Comparison of ENCODE assay signal across 16 cellular contexts in genomic region chr17:48484256-48484655, GRCh38. TPM values are rescaled to one million over a fixed set of nuclear protein-coding genes. Genes with fewer than 3 reads are reported as not detected.
DNase-seq lines count a peak whose midpoint lies in the region; FAIRE-seq and TF ChIP-seq lines count a peak whose summit lies in the region.
"Had no signal": no experiment of that assay in that cellular context is flagged by ENCODE, and none has a peak within 500 bp of the region (broad histone marks: within the 10 kb centered on the region; RNA-seq: fewer than 3 reads in every experiment).

No MANE protein-coding gene starts in this region.

- in situ Hi-C loops in astrocyte of the spinal cord (cut with HindIII; ENCODE audit: low sequenced_read_pairs), result no loop called here

- peaks cover 51% of the 10 kb centered on the region for H3K27me3 ChIP-seq in BE2C

- no peaks in the 10 kb centered on the region for H3K36me3 ChIP-seq in BE2C

- DNase-seq in Daoy (ENCODE audit: low read depth) (peak; percentile 34), LHCN-M2 (ENCODE audit: low read depth) (peak; percentile 91), astrocyte of the spinal cord (ENCODE audit: low read depth, low spot score) (no peak), myocyte (ENCODE audit: low read depth) (peak; percentile 86), middle frontal gyrus (ENCODE audit: extremely low spot score, low spot score) (no peak), RKO (ENCODE audit: low spot score) (no peak), GM19239 (ENCODE audit: insufficient read length, low spot score) (no peak), BE2C (no peak)
- DNase-seq: activated CD8-positive, alpha-beta memory T cell treated with anti-CD3 and anti-CD28 coated beads, Interleukin-2, amount 50 U/mL, for 4 hours; CD4-positive, CD25-positive, alpha-beta regulatory T cell; NCI-H1105; NCI-H510A treated with DMSO at 0.1 percent for 48 hours had no signal

- no peaks in the 10 kb centered on the region for H3K9me3 ChIP-seq in BE2C

- no peaks in the 10 kb centered on the region for H3K4me1 ChIP-seq in BE2C

- H3K4me3 ChIP-seq in astrocyte of the spinal cord (ENCODE audit: low read depth, low read length) (peak overlapping the region; percentile 5), BE2C (ENCODE audit: low read depth, low read length) (no peak overlapping the region)
- H3K4me3 ChIP-seq: SK-N-MC had no signal

- no peak for FAIRE-seq in GM19239 (lab: Jason Lieb, UNC)
- FAIRE-seq: islet of Langerhans had no signal

- TF ChIP-seq CTCF in astrocyte of the spinal cord (IDR thresholded peaks at IDR 0.05; ENCODE audit: low read depth, low read length) (no peak), BE2C (IDR thresholded peaks at IDR 0.05; ENCODE audit: low read depth, low read length) (no peak)

RNA-seq across cellular contexts. Expression of gene HOXB1, which starts 46.6 kb away (rescaled TPM):
- total RNA-seq in Daoy (2014; rRNA removed; shearing (Covaris generic)), result not detected in 2 replicates
- total RNA-seq in LHCN-M2 (2014; rRNA removed) (not detected in 2 replicates), myocyte (not detected in 2 replicates)
- not detected for polyA plus RNA-seq in LHCN-M2 (2012)
- polyA plus RNA-seq in myocyte (2012), result not detected
- polyA plus RNA-seq in BE2C (2012; ENCODE audit: insufficient read depth, insufficient read length, low read depth), result not detected
- total RNA-seq: CD4-positive, CD25-positive, alpha-beta regulatory T cell; naive thymus-derived CD4-positive, alpha-beta T cell had no signal
- polyA plus RNA-seq: CD4-positive, CD25-positive, alpha-beta regulatory T cell; naive thymus-derived CD4-positive, alpha-beta T cell had no signal

RNA-seq across cellular contexts. Expression of gene SKAP1, which starts 54.2 kb away (rescaled TPM):
- total RNA-seq in Daoy (2014; rRNA removed; shearing (Covaris generic)), result 0.17 TPM in 1 of 2 replicates, not detected in the other
- total RNA-seq in LHCN-M2 (2014; rRNA removed), result 0.17 TPM in 1 of 2 replicates, not detected in the other
- polyA plus RNA-seq in LHCN-M2 (2012), result 0.81 TPM
- total RNA-seq in myocyte, result not detected in 2 replicates
- polyA plus RNA-seq in myocyte (2012), result 0.13 TPM
- polyA plus RNA-seq in BE2C (2012; ENCODE audit: insufficient read depth, insufficient read length, low read depth), result not detected
- total RNA-seq: WTC11 had no signal

Comparison
In these comparisons a context has a peak if more than half of its experiments do, and no peak if none do; other contexts are left out.
1. DNase-seq: peak in Daoy (single experiment), LHCN-M2 (single experiment) and myocyte (single experiment); none in astrocyte of the spinal cord (single experiment), middle frontal gyrus (single experiment), RKO (single experiment), GM19239 (single experiment) and BE2C (single experiment).